In the genomic region with DNA sequence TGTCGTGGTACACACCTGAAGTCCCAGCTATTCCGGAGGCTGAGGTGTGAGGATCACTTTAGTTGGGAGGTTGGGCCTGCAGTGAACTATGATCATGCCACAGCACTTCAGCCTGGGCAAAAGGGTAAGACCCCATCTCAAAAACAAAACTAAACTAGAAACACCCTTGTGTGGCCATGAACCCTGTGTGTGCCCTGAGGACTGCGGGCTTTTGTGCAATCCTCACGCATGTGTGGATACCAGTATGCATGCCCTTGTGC, we compare ENCODE assay signal across 8 cellular contexts. TPM values are rescaled to one million over a fixed set of nuclear protein-coding genes. Genes with fewer than 3 reads are reported as not detected.
DNase-seq lines count a peak whose midpoint lies in the region; ATAC-seq and TF ChIP-seq lines count a peak whose summit lies in the region.

No MANE protein-coding gene starts in this region.

- H3K27me3 Mint-ChIP-seq in CD4-positive, alpha-beta memory T cell, result no peaks in the 10 kb centered on the region
- H3K27me3 Mint-ChIP-seq in endodermal cell (ENCODE audit: insufficient read depth), result no peaks in the 10 kb centered on the region

- no peaks in the 10 kb centered on the region for H3K27me3 ChIP-seq in CD4-positive, alpha-beta memory T cell (ENCODE audit: insufficient read depth, low read length)
- H3K27me3 ChIP-seq in OCI-LY3 (ENCODE audit: low read depth, low read length) (no peaks in the 10 kb centered on the region), endodermal cell (ENCODE audit: control insufficient read depth, insufficient read depth, low read length, poor library complexity, severe bottlenecking) (no peaks in the 10 kb centered on the region), ovary (no peaks in the 10 kb centered on the region)

- intact Hi-C loops in CD4-positive, alpha-beta memory T cell (cut with micrococcal nuclease), result loop anchor here (1.0 to 2.0 kb wide), 6 partner anchors 8 to 465 kb away; a partner anchor contains a TSS
- intact Hi-C loops in ovary (cut with DNase I), result loop anchor here in 1 of 4 donors (2.0 kb wide), 1 partner anchor 47 kb away; a partner anchor contains a TSS

- TF ChIP-seq CTCF in OCI-LY3 (IDR thresholded peaks at IDR 0.05; ENCODE audit: low read depth, low read length), result no peak
- TF ChIP-seq CTCF in endodermal cell (conservative IDR thresholded peaks at IDR 0.05), result no peak
- TF ChIP-seq CTCF in ovary (IDR thresholded peaks at IDR 0.05), result no peak

- no peak for TF ChIP-seq EP300 in ovary (IDR thresholded peaks at IDR 0.05)

- peak overlapping the region; percentile 85 for H3K4me2 ChIP-seq in OCI-LY3 (ENCODE audit: low read length)

- peaks cover 30% of the 10 kb centered on the region for H4K20me1 ChIP-seq in OCI-LY3 (ENCODE audit: insufficient read depth, low read length)

- H3K4me3 ChIP-seq in CD4-positive, alpha-beta memory T cell (ENCODE audit: low read length in 2 of 2), result peak overlapping the region; percentile 55 to 86
- H3K4me3 ChIP-seq in OCI-LY3 (ENCODE audit: low read length) (peak overlapping the region; percentile 79), endodermal cell (ENCODE audit: low read length) (peak overlapping the region; percentile 89), ovary (peak overlapping the region; percentile 79)

- peak overlapping the region; percentile 92 to 99 (median 96) for H3K4me3 Mint-ChIP-seq in CD4-positive, alpha-beta memory T cell
- H3K4me3 Mint-ChIP-seq in endodermal cell, result peak overlapping the region; percentile 91

- H3K27ac ChIP-seq in CD4-positive, alpha-beta memory T cell (ENCODE audit: low read depth, low read length), result peak overlapping the region; percentile 82
- peak overlapping the region; percentile 90 for H3K27ac ChIP-seq in OCI-LY3 (ENCODE audit: low read length)
- peak overlapping the region; percentile 77 for H3K27ac ChIP-seq in endodermal cell (ENCODE audit: low read depth, low read length)
- peak overlapping the region; percentile 42 to 83 for H3K27ac ChIP-seq in ovary

- H3K4me1 Mint-ChIP-seq in CD4-positive, alpha-beta memory T cell, result peaks cover 26 to 50% (median 37%) of the 10 kb centered on the region in 4 donors
- peaks cover 26% of the 10 kb centered on the region for H3K4me1 Mint-ChIP-seq in endodermal cell

- no peak overlapping the region for H2AFZ ChIP-seq in OCI-LY3 (ENCODE audit: low read depth, low read length)

- H3K9me3 Mint-ChIP-seq in CD4-positive, alpha-beta memory T cell, result no peaks in the 10 kb centered on the region
- no peaks in the 10 kb centered on the region for H3K9me3 Mint-ChIP-seq in endodermal cell

- no peak for TF ChIP-seq POLR2A in ovary (IDR thresholded peaks at IDR 0.05)

- H3K36me3 ChIP-seq in CD4-positive, alpha-beta memory T cell (ENCODE audit: insufficient read depth, low read length), result peaks cover 10% of the 10 kb centered on the region
- H3K36me3 ChIP-seq in OCI-LY3 (replicated peaks; ENCODE audit: low read depth, low read length) (peaks cover 23% of the 10 kb centered on the region), endodermal cell (ENCODE audit: control insufficient read depth, insufficient read depth, low read length) (peaks cover 29% of the 10 kb centered on the region), ovary (no peaks in the 10 kb centered on the region)

- no peak for ATAC-seq in GM19324 (IDR thresholded peaks at IDR 0.05; ENCODE audit: low FRiP score, unreplicated experiment)
- no peak for ATAC-seq in HG03378 (IDR thresholded peaks at IDR 0.05; ENCODE audit: unreplicated experiment)

- POLR2A ChIA-PET in CD4-positive, alpha-beta memory T cell (lab: Charles Lee; ENCODE audit: partially characterized antibody), result interaction anchor here (0.5 to 15.6 kb wide), 12 partner anchors 10 to 330 kb away, joined by 3 to 369 read pairs (median 16); a partner anchor contains a TSS

- H3K4me1 ChIP-seq in CD4-positive, alpha-beta memory T cell (ENCODE audit: insufficient read depth, low read length), result peaks cover 42% of the 10 kb centered on the region
- H3K4me1 ChIP-seq in OCI-LY3 (ENCODE audit: low read length), result peaks cover 45% of the 10 kb centered on the region
- peaks cover 16% of the 10 kb centered on the region for H3K4me1 ChIP-seq in endodermal cell (ENCODE audit: control insufficient read depth, insufficient read depth, low read length)
- H3K4me1 ChIP-seq in ovary (ENCODE audit: insufficient read depth), result peaks cover 22% of the 10 kb centered on the region

- 74 to 100% methylated on average over 2 to 4 of the region's 4 CpGs for WGBS in endodermal cell (ENCODE audit: insufficient coverage in 1 of 2, insufficient read length in 1 of 2), 2 experiments
- 49 to 57% (median 52%) methylated on average over 4 of the region's 4 CpGs for WGBS in ovary, 3 donors

- H3K27ac Mint-ChIP-seq in CD4-positive, alpha-beta memory T cell, result peak overlapping the region; percentile 98 to 100 (median 99)
- H3K27ac Mint-ChIP-seq in endodermal cell, result peak overlapping the region; percentile 100

- DNase-seq in CD4-positive, alpha-beta memory T cell, result no peak
- DNase-seq in endodermal cell (no peak), ovary (no peak), amygdala (lab: John Stamatoyannopoulos, UW) (no peak)
- DNase-seq in activated CD4-positive, alpha-beta T cell treated with anti-CD3 and anti-CD28 coated beads, Interleukin-2, amount 50 U/mL, for 1 hour, result no peak

- H3K36me3 Mint-ChIP-seq in CD4-positive, alpha-beta memory T cell, result peaks cover 10 to 28% of the 10 kb centered on the region in 2 donors
- peaks cover 24% of the 10 kb centered on the region for H3K36me3 Mint-ChIP-seq in endodermal cell (ENCODE audit: low read depth)

- H3K79me2 ChIP-seq in OCI-LY3 (ENCODE audit: low read length), result peaks cover 39% of the 10 kb centered on the region

- CTCF ChIA-PET in CD4-positive, alpha-beta memory T cell (lab: Charles Lee; ENCODE audit: partially characterized antibody), result interaction anchor here (1.1 to 4.0 kb wide), 7 partner anchors 10 to 47 kb away, joined by 3 to 40 read pairs (median 8); a partner anchor contains a TSS

- no peaks in the 10 kb centered on the region for H3K9me3 ChIP-seq in CD4-positive, alpha-beta memory T cell (ENCODE audit: control insufficient read depth in 1 of 2, low read length in 2 of 2)
- no peaks in the 10 kb centered on the region for H3K9me3 ChIP-seq in OCI-LY3 (ENCODE audit: insufficient read depth, low read length)
- no peaks in the 10 kb centered on the region for H3K9me3 ChIP-seq in endodermal cell (ENCODE audit: control insufficient read depth, low read length)
- no peaks in the 10 kb centered on the region for H3K9me3 ChIP-seq in ovary

- H3K9ac ChIP-seq in OCI-LY3 (ENCODE audit: low read length), result peak overlapping the region; percentile 86
- peak overlapping the region; percentile 90 for H3K9ac ChIP-seq in endodermal cell (ENCODE audit: extremely low read depth, low read length, poor library complexity, severe bottlenecking)

RNA-seq across cellular contexts. Expression of a gene that starts 1.1 kb away (rescaled TPM):
- 100 to 1,000 TPM; 203 to 219 TPM for total RNA-seq in CD4-positive, alpha-beta memory T cell
- 100 to 1,000 TPM; 141 to 207 TPM for polyA plus RNA-seq in CD4-positive, alpha-beta memory T cell
- total RNA-seq in endodermal cell (10 to 100 TPM; 87.4 to 99.8 TPM), ovary (100 to 1,000 TPM in 4 of 7 donors, 10 to 100 TPM in 3; 61.5 to 121 (median 102) TPM)
- 58.5 TPM for polyA plus RNA-seq in endodermal cell (2013, experiment 1 of 2)
- 55.2 TPM for polyA plus RNA-seq in endodermal cell (2013, experiment 2 of 2)
- 10 to 100 TPM; 43.6 to 82.7 TPM for polyA plus RNA-seq in ovary

RNA-seq across cellular contexts. Expression of a gene that starts 19.8 kb away (rescaled TPM):
- total RNA-seq in CD4-positive, alpha-beta memory T cell, result 10 to 100 TPM; 53.5 to 55.0 TPM
- 10 to 100 TPM; 67.3 to 69.8 TPM for polyA plus RNA-seq in CD4-positive, alpha-beta memory T cell
- total RNA-seq in endodermal cell (10 to 100 TPM; 29.2 to 34.1 TPM), ovary (10 to 100 TPM in 6 of 7 donors, 1 to 10 TPM in 1; 9.1 to 32.9 (median 19.3) TPM)
- polyA plus RNA-seq in endodermal cell (2013, experiment 1 of 2), result 30.7 TPM
- polyA plus RNA-seq in endodermal cell (2013, experiment 2 of 2), result 28.4 TPM
- polyA plus RNA-seq in ovary, result 10 to 100 TPM in 1 of 2 donors, 1 to 10 TPM in 1; 6.5 to 18.9 TPM

RNA-seq across cellular contexts. Expression of a gene that starts 22.6 kb away (rescaled TPM):
- total RNA-seq in CD4-positive, alpha-beta memory T cell, result 10 to 100 TPM; 11.2 to 11.4 TPM
- polyA plus RNA-seq in CD4-positive, alpha-beta memory T cell, result not detected
- total RNA-seq in endodermal cell, result not detected
- 3.2 TPM for polyA plus RNA-seq in endodermal cell (2013, experiment 1 of 2)
- 5.2 TPM for polyA plus RNA-seq in endodermal cell (2013, experiment 2 of 2)
- total RNA-seq in ovary, result 1 to 10 TPM in 5 of 7 donors, not detected in 2; 1.7 to 3.9 (median 2.6) TPM
- 1 to 10 TPM in 1 of 2 donors, not detected in 1; 1.9 TPM for polyA plus RNA-seq in ovary

RNA-seq across cellular contexts. Expression of a gene that starts 46.9 kb away (rescaled TPM):
- 10 to 100 TPM; 93.3 to 95.7 TPM for total RNA-seq in CD4-positive, alpha-beta memory T cell
- 10 to 100 TPM; 48.8 to 63.9 TPM for polyA plus RNA-seq in CD4-positive, alpha-beta memory T cell
- total RNA-seq in endodermal cell (100 to 1,000 TPM; 160 to 199 TPM), ovary (10 to 100 TPM; 48.9 to 80.7 (median 72.4) TPM)
- polyA plus RNA-seq in endodermal cell (2013, experiment 1 of 2), result 206 TPM
- polyA plus RNA-seq in endodermal cell (2013, experiment 2 of 2), result 196 TPM
- polyA plus RNA-seq in ovary, result 10 to 100 TPM; 56.4 to 83.9 TPM

RNA-seq across cellular contexts. Expression of a gene that starts 47.6 kb away (rescaled TPM):
- total RNA-seq in CD4-positive, alpha-beta memory T cell, result 1 to 10 TPM; 5.2 to 5.5 TPM
- 1 to 10 TPM in 1 of 2 donors, under 1 TPM in 1; 0.26 to 2.8 TPM for polyA plus RNA-seq in CD4-positive, alpha-beta memory T cell
- total RNA-seq in endodermal cell, result 10 to 100 TPM; 26.0 to 34.3 TPM
- 23.8 TPM for polyA plus RNA-seq in endodermal cell (2013, experiment 1 of 2)
- polyA plus RNA-seq in endodermal cell (2013, experiment 2 of 2), result 21.1 TPM
- total RNA-seq in ovary, result 1 to 10 TPM; 2.1 to 6.5 (median 3.7) TPM
- 1 to 10 TPM; 3.0 to 6.4 TPM for polyA plus RNA-seq in ovary
